ENCODE assay signal across 24 cellular contexts in genomic region chr12:22573181-22573580, GRCh38. TPM values are rescaled to one million over a fixed set of nuclear protein-coding genes. Genes with fewer than 3 reads are reported as not detected.
A peak's percentile ranks its signal among the peaks of the same experiment; 100 is the strongest.
DNase-seq lines count a peak whose midpoint lies in the region; ATAC-seq lines count a peak whose summit lies in the region.
"Had no signal": no experiment of that assay in that cellular context is flagged by ENCODE, and none has a peak within 500 bp of the region (broad histone marks: within the 10 kb centered on the region; RNA-seq: fewer than 3 reads in every experiment).

No MANE protein-coding gene starts in this region.

- intact Hi-C loops in left colon (cut with DNase I, micrococcal nuclease), result no loop called here

- no peak for DNase-seq in glomerular visceral epithelial cell (ENCODE audit: extremely low spot score)
- no peak for DNase-seq in left colon
- DNase-seq: AML-193; CD4-positive, alpha-beta T cell; DMS53; GM23248; H7; Karpas-422; NCI-H1092 treated with DMSO at 0.1 percent for 48 hours; NCI-H146; NCI-H1930; NCI-H446; NCI-H524 treated with DMSO at 0.1 percent for 48 hours; NCI-H774; PC-3; T-helper 17 cell had no signal

- ATAC-seq in GM18511 (IDR thresholded peaks at IDR 0.05; ENCODE audit: unreplicated experiment), result peak; percentile 82
- ATAC-seq in GM19395 (IDR thresholded peaks at IDR 0.05; ENCODE audit: unreplicated experiment), result peak; percentile 58
- ATAC-seq in HG03175 (IDR thresholded peaks at IDR 0.05; ENCODE audit: unreplicated experiment), result peak; percentile 49
- ATAC-seq in GM21360 (IDR thresholded peaks at IDR 0.05; ENCODE audit: unreplicated experiment), result no peak
- no peak for ATAC-seq in HG03196 (IDR thresholded peaks at IDR 0.05; ENCODE audit: unreplicated experiment)
- ATAC-seq in left colon, result no peak
- ATAC-seq: HepG2, PC-3, Right ventricle myocardium inferior, SK-N-SH treated with all-trans-retinoic acid at 6 μM for 48 hours, T-helper 17 cell had no signal

RNA-seq across cellular contexts. Expression of gene C2CD5, which starts 28.8 kb away (rescaled TPM):
- total RNA-seq in left colon, result 10 to 100 TPM; 53.6 to 56.9 TPM

RNA-seq across cellular contexts. Expression of gene ETNK1, which starts 51.8 kb away (rescaled TPM):
- 100 to 1,000 TPM in 1 of 2 donors, 10 to 100 TPM in 1; 81.3 to 115 TPM for total RNA-seq in left colon

Comparison
In these comparisons a context has a peak if more than half of its experiments do, and no peak if none do; other contexts are left out.
1. ATAC-seq: peak in GM18511 (single experiment), GM19395 (single experiment) and HG03175 (single experiment); none in GM21360 (single experiment), HG03196 (single experiment) and left colon (single experiment).